In genomic region chr11:18540207-18541009, GRCh38 we compare ENCODE assay signal across 9 cellular contexts. TPM values are rescaled to one million over a fixed set of nuclear protein-coding genes. Genes with fewer than 3 reads are reported as not detected.
DNase-seq lines count a peak whose midpoint lies in the region; ATAC-seq, FAIRE-seq and TF ChIP-seq lines count a peak whose summit lies in the region.
"Had no signal": no experiment of that assay in that cellular context is flagged by ENCODE, and none has a peak within 500 bp of the region (broad histone marks: within the 10 kb centered on the region; RNA-seq: fewer than 3 reads in every experiment).

No MANE protein-coding gene starts in this region.

- peaks cover 13% of the 10 kb centered on the region for H3K36me3 Mint-ChIP-seq in effector memory CD8-positive, alpha-beta T cell (ENCODE audit: insufficient read depth)
- peaks cover 10% of the 10 kb centered on the region for H3K36me3 Mint-ChIP-seq in mesothelial cell of epicardium

- no peak overlapping the region for H3K4me3 ChIP-seq in gastrocnemius medialis

- no peaks in the 10 kb centered on the region for H3K4me1 Mint-ChIP-seq in effector memory CD8-positive, alpha-beta T cell (ENCODE audit: low read depth in 2 of 2)
- no peaks in the 10 kb centered on the region for H3K4me1 Mint-ChIP-seq in mesothelial cell of epicardium

- H3K27ac ChIP-seq in gastrocnemius medialis, result no peak overlapping the region

- H3K9me3 ChIP-seq in gastrocnemius medialis, result no peaks in the 10 kb centered on the region

- peak in 3 of 5 experiments; percentile 9 to 27 (median 24) for TF ChIP-seq CTCF in gastrocnemius medialis (IDR thresholded peaks at IDR 0.05 in 4 of 5, conservative IDR thresholded peaks at IDR 0.05 in 1 of 5)
- no peak for TF ChIP-seq CTCF in mesothelial cell of epicardium (IDR thresholded peaks at IDR 0.05; ENCODE audit: unreplicated experiment)

- DNase-seq in Ammon's horn (ENCODE audit: low spot score) (peak; percentile 17), GM18507 (ENCODE audit: extremely low spot score, insufficient read length, low read depth) (no peak), NCI-H748 (lab: John Stamatoyannopoulos, UW; ENCODE audit: unreplicated experiment) (peak; percentile 24), gastrocnemius medialis (no peak), midbrain (lab: John Stamatoyannopoulos, UW) (no peak), mesothelial cell of epicardium (ENCODE audit: low spot score in 2 of 2, unreplicated experiment in 2 of 2) (no peak)
- DNase-seq in effector memory CD8-positive, alpha-beta T cell, result no peak

- H3K27me3 Mint-ChIP-seq in effector memory CD8-positive, alpha-beta T cell, result no peaks in the 10 kb centered on the region
- H3K27me3 Mint-ChIP-seq in mesothelial cell of epicardium (ENCODE audit: low read depth), result no peaks in the 10 kb centered on the region

- H3K4me1 ChIP-seq in gastrocnemius medialis, result no peaks in the 10 kb centered on the region

- intact Hi-C loops in gastrocnemius medialis (cut with DNase I; ENCODE audit: low total_unique reads), result no loop called here

- H3K36me3 ChIP-seq in gastrocnemius medialis, result peaks cover 0 to 39% of the 10 kb centered on the region in 2 donors

- peak; percentile 71 for FAIRE-seq in GM18507 (lab: Jason Lieb, UNC)
- FAIRE-seq: frontal cortex had no signal

- H3K27ac Mint-ChIP-seq in effector memory CD8-positive, alpha-beta T cell, result peak overlapping the region; percentile 13 to 81
- H3K27ac Mint-ChIP-seq in mesothelial cell of epicardium, result no peak overlapping the region

- no peak for TF ChIP-seq POLR2A in gastrocnemius medialis (IDR thresholded peaks at IDR 0.05)

- in situ Hi-C loops in gastrocnemius medialis (cut with MboI; ENCODE audit: low sequenced_read_pairs in 4 of 4), result no loop called here

- H3K9me3 Mint-ChIP-seq in effector memory CD8-positive, alpha-beta T cell, result no peaks in the 10 kb centered on the region
- no peaks in the 10 kb centered on the region for H3K9me3 Mint-ChIP-seq in mesothelial cell of epicardium

- no peak overlapping the region for H3K4me3 Mint-ChIP-seq in effector memory CD8-positive, alpha-beta T cell
- no peak overlapping the region for H3K4me3 Mint-ChIP-seq in mesothelial cell of epicardium

- H3K27me3 ChIP-seq in gastrocnemius medialis, result no peaks in the 10 kb centered on the region

- ATAC-seq in effector memory CD8-positive, alpha-beta T cell (replicated peaks), result peak; percentile 78
- ATAC-seq in gastrocnemius medialis (no peak), HG02973 (IDR thresholded peaks at IDR 0.05; ENCODE audit: unreplicated experiment) (no peak)

RNA-seq across cellular contexts. Expression of gene TSG101, which starts 13.7 kb away (rescaled TPM):
- 100 to 1,000 TPM; 106 to 180 (median 170) TPM for total RNA-seq in gastrocnemius medialis
- total RNA-seq in mesothelial cell of epicardium, result 45.1 to 51.8 TPM (median 45.7 TPM) in 3 replicates

RNA-seq across cellular contexts. Expression of gene UEVLD, which starts 48.1 kb away (rescaled TPM):
- 10 to 100 TPM; 27.4 to 58.8 (median 30.3) TPM for total RNA-seq in gastrocnemius medialis
- 12.6 to 15.6 TPM (median 14.8 TPM) in 3 replicates for total RNA-seq in mesothelial cell of epicardium

RNA-seq across cellular contexts. Expression of gene MISFA, which starts 59.2 kb away (rescaled TPM):
- total RNA-seq in gastrocnemius medialis (10 to 100 TPM in 1 of 4 donors, 1 to 10 TPM in 2, not detected in 1; 4.5 to 14.1 (median 4.5) TPM), mesothelial cell of epicardium (7.6 to 8.9 TPM (median 8.0 TPM) in 3 replicates)

Comparison
In these comparisons a context has a peak if more than half of its experiments do, and no peak if none do; other contexts are left out.
1. DNase-seq: peak in Ammon's horn (single experiment) and NCI-H748 (single experiment); none in GM18507 (single experiment), effector memory CD8-positive, alpha-beta T cell (0 of 3), gastrocnemius medialis (0 of 2), midbrain (single experiment) and mesothelial cell of epicardium (0 of 2).